ENCODE assay signal across 8 cellular contexts in the genomic region with DNA sequence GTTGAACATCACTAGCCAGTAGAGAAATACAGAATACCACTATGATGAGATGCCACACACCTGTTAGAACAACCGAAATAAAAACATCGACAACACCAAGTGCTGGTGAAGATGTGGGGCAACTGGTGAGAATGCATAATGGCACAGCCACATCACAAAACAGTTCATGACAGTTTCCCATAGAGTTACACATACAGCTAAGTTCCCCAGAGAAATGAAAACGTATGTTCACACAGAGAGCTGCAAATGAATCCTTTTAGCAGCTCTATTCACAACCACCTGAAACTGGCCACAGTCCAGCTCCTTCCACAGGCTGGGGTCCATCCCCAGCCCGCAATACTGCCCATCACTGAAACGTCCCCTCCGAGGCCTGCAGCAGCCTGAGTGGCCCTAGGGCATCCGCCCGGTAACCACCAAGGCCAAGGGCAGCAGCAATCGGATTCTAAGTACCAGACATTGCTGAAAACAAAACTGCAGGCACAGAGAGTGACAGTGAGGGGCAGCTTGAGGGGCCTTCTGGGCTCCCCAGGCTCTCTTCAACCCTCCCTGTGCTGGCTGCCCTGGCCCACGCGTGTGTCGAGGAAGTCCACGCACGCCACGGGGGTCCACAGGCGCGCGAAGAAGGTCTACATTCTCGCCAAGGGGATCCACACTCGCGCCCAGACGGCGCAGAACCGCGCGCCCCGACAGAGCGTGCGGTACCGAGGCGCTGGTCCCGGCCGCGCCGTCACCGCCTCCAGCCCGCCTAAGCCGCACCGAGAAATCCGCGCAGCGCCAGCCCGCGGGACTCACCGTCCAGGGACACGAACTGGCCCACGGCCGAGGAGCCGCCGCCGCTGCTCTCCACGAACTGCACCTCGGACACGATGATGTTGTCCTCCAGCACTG. TPM values are rescaled to one million over a fixed set of nuclear protein-coding genes. Genes with fewer than 3 reads are reported as not detected.
A peak's percentile ranks its signal among the peaks of the same experiment; 100 is the strongest.
DNase-seq lines count a peak whose midpoint lies in the region; ATAC-seq, FAIRE-seq and TF ChIP-seq lines count a peak whose summit lies in the region.

No MANE protein-coding gene starts in this region.

- H3K9me3 Mint-ChIP-seq in stimulated activated naive CD8-positive, alpha-beta T cell treated with anti-CD3 and anti-CD28 coated beads, Interleukin-15, Interleukin-2, amounts not matched to agents 100 ng/mL and 50 ng/mL, for 24 hours, result no peaks in the 10 kb centered on the region

- ATAC-seq in HG02571 (IDR thresholded peaks at IDR 0.05; ENCODE audit: unreplicated experiment) (peak; percentile 15), GM12878 (peak; percentile 10)

- peaks cover 39% of the 10 kb centered on the region for H3K79me2 ChIP-seq in GM12878 (ENCODE audit: control insufficient read depth, insufficient read depth, low read length)

- no peaks in the 10 kb centered on the region for H3K36me3 ChIP-seq in GM12878 (ENCODE audit: control insufficient read depth in 2 of 2, insufficient read depth in 2 of 2, low read length in 1 of 2)

- no peaks in the 10 kb centered on the region; the same call in 2 of the 3 replicates for H3K9me3 ChIP-seq in GM12878 (replicated peaks; ENCODE audit: control insufficient read depth, insufficient read depth, low read length)

- in situ Hi-C loops in GM12878 (cut with MboI), result no loop called here

- no peak for TF ChIP-seq POLR2A in GM12878 (IDR thresholded peaks at IDR 0.05; ENCODE audit: low read depth, low read length)

- TF ChIP-seq EP300 in GM12878 (IDR thresholded peaks at IDR 0.05; ENCODE audit: borderline replicate concordance in 1 of 2, control insufficient read depth in 1 of 2, low read depth in 2 of 2, low read length in 2 of 2), result no peak

- TF ChIP-seq RAD21 in GM12878 (IDR thresholded peaks at IDR 0.05; ENCODE audit: insufficient read depth, low read depth, low read length), result no peak

- H3K4me3 ChIP-seq in GM12878, result peak overlapping the region; percentile 88

- RAD21 ChIA-PET in GM12878 (lab: Charles Lee; ENCODE audit: unreplicated experiment), result interaction anchor here (1.1 to 2.2 kb wide), 2 partner anchors 10 to 14 kb away, joined by 6 to 13 read pairs; partner anchors contain the start of gene PACS2

- H2AFZ ChIP-seq in GM12878 (ENCODE audit: control insufficient read depth, low read depth, low read length), result peak overlapping the region; percentile 85

- no TSS peak for BruUV-seq in GM12878 (replicated peaks; lab: Mats Ljungman, UMichigan)

- H3K4me1 ChIP-seq in GM12878 (ENCODE audit: control insufficient read depth, insufficient read depth, low read length), result peaks cover 8% of the 10 kb centered on the region

- no peaks in the 10 kb centered on the region for H3K27me3 ChIP-seq in GM12878 (replicated peaks in 1 of 2; ENCODE audit: control insufficient read depth in 2 of 2, insufficient read depth in 2 of 2, low read length in 1 of 2)

- no peaks in the 10 kb centered on the region for H3K36me3 Mint-ChIP-seq in stimulated activated naive CD8-positive, alpha-beta T cell treated with anti-CD3 and anti-CD28 coated beads, Interleukin-15, Interleukin-2, amounts not matched to agents 100 ng/mL and 50 ng/mL, for 24 hours (ENCODE audit: low read depth)

- WGBS in GM12878 (ENCODE audit: insufficient coverage, insufficient replicate concordance, low lambda C conversion rate, missing lambda C conversion rate), result 15% methylated on average over 37 of the region's 54 CpGs

- peak overlapping the region; percentile 82 for H3K27ac ChIP-seq in GM12878 (ENCODE audit: control insufficient read depth, insufficient read depth)

- H3K27me3 Mint-ChIP-seq in stimulated activated naive CD8-positive, alpha-beta T cell treated with anti-CD3 and anti-CD28 coated beads, Interleukin-15, Interleukin-2, amounts not matched to agents 100 ng/mL and 50 ng/mL, for 24 hours, result no peaks in the 10 kb centered on the region

- SMC1A ChIA-PET in GM12878 (lab: Charles Lee; ENCODE audit: uncharacterized antibody, unreplicated experiment), result interaction anchor here (0.6 to 1.3 kb wide), 5 partner anchors 9 to 15 kb away, joined by 3 read pairs; partner anchors contain the start of gene PACS2

- DNase-seq in NCI-H1417 (lab: John Stamatoyannopoulos, UW) (peak; percentile 40 to 63 (median 48)), NCI-H1417 treated with DMSO at 0.1 percent for 48 hours (lab: John Stamatoyannopoulos, UW) (no peak), NCI-H2171 (lab: John Stamatoyannopoulos, UW) (peak; percentile 3), GM12878 (ENCODE audit: low read depth, low spot score) (no peak), left kidney (ENCODE audit: low read depth, low spot score) (peak; percentile 50), 8988T (no peak)

- CTCF ChIA-PET in GM12878 (lab: Yijun Ruan, JAX), result no interaction called here

- H3K4me3 Mint-ChIP-seq in stimulated activated naive CD8-positive, alpha-beta T cell treated with anti-CD3 and anti-CD28 coated beads, Interleukin-15, Interleukin-2, amounts not matched to agents 100 ng/mL and 50 ng/mL, for 24 hours, result peak overlapping the region; percentile 84

- H4K20me1 ChIP-seq in GM12878 (ENCODE audit: control insufficient read depth, insufficient read depth), result no peaks in the 10 kb centered on the region; the same call in 1 of the 2 replicates

- H3K27ac Mint-ChIP-seq in stimulated activated naive CD8-positive, alpha-beta T cell treated with anti-CD3 and anti-CD28 coated beads, Interleukin-15, Interleukin-2, amounts not matched to agents 100 ng/mL and 50 ng/mL, for 24 hours, result peak overlapping the region; percentile 73

- no peak for TF ChIP-seq CTCF in GM12878 (IDR thresholded peaks at IDR 0.05 in 2 of 3, conservative IDR thresholded peaks at IDR 0.05 in 1 of 3; ENCODE audit: control insufficient read depth in 2 of 3, extremely low read depth in 1 of 3, insufficient read depth in 1 of 3, low read depth in 3 of 3, low read length in 3 of 3)

- peaks cover 33% of the 10 kb centered on the region for H3K4me1 Mint-ChIP-seq in stimulated activated naive CD8-positive, alpha-beta T cell treated with anti-CD3 and anti-CD28 coated beads, Interleukin-15, Interleukin-2, amounts not matched to agents 100 ng/mL and 50 ng/mL, for 24 hours (ENCODE audit: low read depth)

- intact Hi-C loops in GM12878 (cut with micrococcal nuclease; ENCODE audit: unreplicated experiment), result no loop called here

- peak overlapping the region; percentile 80 for H3K4me2 ChIP-seq in GM12878 (ENCODE audit: control insufficient read depth, insufficient read depth)

- peak overlapping the region; percentile 89 for H3K9ac ChIP-seq in GM12878 (ENCODE audit: control insufficient read depth, insufficient read depth, low read length)

- peak; percentile 56 for FAIRE-seq in GM12878 (lab: Jason Lieb, UNC)

- POLR2A ChIA-PET in GM12878 (lab: Charles Lee), result interaction anchor here (1.0 to 1.1 kb wide), 2 partner anchors 12 to 234 kb away, joined by 3 to 4 read pairs; partner anchors contain the start of gene GPR132

RNA-seq across cellular contexts. Expression of gene BRF1, which starts 0.9 kb away (rescaled TPM):
- 112 and 132 TPM in 2 replicates for total RNA-seq in GM12878 (2013; cell fraction: nucleolus; rRNA removed)
- total RNA-seq in GM12878 (2014; rRNA removed) (25.2 and 26.5 TPM in 2 replicates), GM12878 (2014; rRNA removed; fragmentation: Illumina TruSeq; extraction: Trizol) (11.5 and 11.6 TPM in 2 replicates), GM12878 (2021) (29.3 and 33.5 TPM in 2 replicates)
- 3.9 TPM for polyA plus RNA-seq in GM12878 (2011; ENCODE audit: low read depth)
- polyA plus RNA-seq in GM12878 (2011; rRNA removed) (7.1 and 8.0 TPM in 2 replicates), GM12878 (2014; fragmentation: Illumina TruSeq; extraction: Trizol) (5.3 and 8.8 TPM in 2 replicates), GM12878 (2014; fragmentation: Nextera tagmentation; extraction: Ambion mirVana) (under 1 TPM; 0.21 to 0.58 TPM), GM12878 (2014; rRNA removed) (18.3 and 22.6 TPM in 2 replicates), GM12878 (2016; fragmentation: Nextera tagmentation; extraction: Ambion mirVana) (10 to 100 TPM in 1 of 2 experiments, 1 to 10 TPM in 1; 9.7 to 17.4 TPM)
- polyA plus RNA-seq in GM12878 (2011; cell fraction: cytosol; rRNA removed), result 9.3 and 13.0 TPM in 2 replicates
- polyA plus RNA-seq in GM12878 (2011; cell fraction: nucleus; rRNA removed), result 51.2 and 68.3 TPM in 2 replicates
- 15.1 TPM in 2 replicates for polyA plus RNA-seq in GM12878 (2012)
- polyA minus RNA-seq in GM12878 (2011; rRNA and poly(A)+ RNA removed), result 12.0 and 25.4 TPM in 2 replicates
- 8.9 and 13.0 TPM in 2 replicates for polyA minus RNA-seq in GM12878 (2011; cell fraction: cytosol; rRNA and poly(A)+ RNA removed)
- 33.0 and 62.1 TPM in 2 replicates for polyA minus RNA-seq in GM12878 (2011; cell fraction: nucleus; rRNA and poly(A)+ RNA removed)

RNA-seq across cellular contexts. Expression of gene PACS2, which starts 14.7 kb away (rescaled TPM):
- 65.3 and 72.5 TPM in 2 replicates for total RNA-seq in GM12878 (2013; cell fraction: nucleolus; rRNA removed)
- 23.3 and 34.1 TPM in 2 replicates for total RNA-seq in GM12878 (2014; rRNA removed)
- 9.2 and 11.4 TPM in 2 replicates for total RNA-seq in GM12878 (2014; rRNA removed; fragmentation: Illumina TruSeq; extraction: Trizol)
- 37.2 and 37.3 TPM in 2 replicates for total RNA-seq in GM12878 (2021)
- polyA plus RNA-seq in GM12878 (2011; ENCODE audit: low read depth), result 5.8 TPM
- polyA plus RNA-seq in GM12878 (2011; rRNA removed), result 10.1 and 13.6 TPM in 2 replicates
- polyA plus RNA-seq in GM12878 (2011; cell fraction: cytosol; rRNA removed), result 14.4 and 19.9 TPM in 2 replicates
- polyA plus RNA-seq in GM12878 (2011; cell fraction: nucleus; rRNA removed), result 77.0 and 85.9 TPM in 2 replicates
- polyA plus RNA-seq in GM12878 (2012), result 14.7 and 17.7 TPM in 2 replicates
- 5.2 and 7.4 TPM in 2 replicates for polyA plus RNA-seq in GM12878 (2014; fragmentation: Illumina TruSeq; extraction: Trizol)
- under 1 TPM; 0.21 to 0.91 TPM for polyA plus RNA-seq in GM12878 (2014; fragmentation: Nextera tagmentation; extraction: Ambion mirVana)
- polyA plus RNA-seq in GM12878 (2014; rRNA removed), result 30.3 and 35.7 TPM in 2 replicates
- polyA plus RNA-seq in GM12878 (2016; fragmentation: Nextera tagmentation; extraction: Ambion mirVana), result 1 to 10 TPM; 4.5 to 5.8 TPM
- polyA minus RNA-seq in GM12878 (2011; rRNA and poly(A)+ RNA removed), result 11.4 and 18.6 TPM in 2 replicates
- 10.7 and 12.1 TPM in 2 replicates for polyA minus RNA-seq in GM12878 (2011; cell fraction: cytosol; rRNA and poly(A)+ RNA removed)
- polyA minus RNA-seq in GM12878 (2011; cell fraction: nucleus; rRNA and poly(A)+ RNA removed), result 10.4 and 21.1 TPM in 2 replicates

RNA-seq across cellular contexts. Expression of gene BTBD6, which starts 51.6 kb away (rescaled TPM):
- 7.0 and 8.1 TPM in 2 replicates for total RNA-seq in GM12878 (2013; cell fraction: nucleolus; rRNA removed)
- total RNA-seq in GM12878 (2014; rRNA removed), result 33.4 and 36.0 TPM in 2 replicates
- total RNA-seq in GM12878 (2014; rRNA removed; fragmentation: Illumina TruSeq; extraction: Trizol), result 18.6 and 20.8 TPM in 2 replicates
- 26.2 and 26.4 TPM in 2 replicates for total RNA-seq in GM12878 (2021)
- polyA plus RNA-seq in GM12878 (2011; ENCODE audit: low read depth), result 8.5 TPM
- polyA plus RNA-seq in GM12878 (2011; rRNA removed), result 8.4 and 13.8 TPM in 2 replicates
- polyA plus RNA-seq in GM12878 (2011; cell fraction: cytosol; rRNA removed), result 15.8 and 22.1 TPM in 2 replicates
- polyA plus RNA-seq in GM12878 (2011; cell fraction: nucleus; rRNA removed), result 41.5 and 42.8 TPM in 2 replicates
- 13.7 and 15.0 TPM in 2 replicates for polyA plus RNA-seq in GM12878 (2012)
- 6.2 and 17.8 TPM in 2 replicates for polyA plus RNA-seq in GM12878 (2014; fragmentation: Illumina TruSeq; extraction: Trizol)
- 1 to 10 TPM; 3.6 to 9.8 TPM for polyA plus RNA-seq in GM12878 (2014; fragmentation: Nextera tagmentation; extraction: Ambion mirVana)
- 36.5 and 42.0 TPM in 2 replicates for polyA plus RNA-seq in GM12878 (2014; rRNA removed)
- polyA plus RNA-seq in GM12878 (2016; fragmentation: Nextera tagmentation; extraction: Ambion mirVana), result 1 to 10 TPM; 1.4 to 2.1 TPM
- 8.6 and 14.2 TPM in 2 replicates for polyA minus RNA-seq in GM12878 (2011; rRNA and poly(A)+ RNA removed)
- polyA minus RNA-seq in GM12878 (2011; cell fraction: cytosol; rRNA and poly(A)+ RNA removed), result 5.3 and 7.5 TPM in 2 replicates
- 6.0 and 8.9 TPM in 2 replicates for polyA minus RNA-seq in GM12878 (2011; cell fraction: nucleus; rRNA and poly(A)+ RNA removed)

Comparison
In these comparisons a context has a peak if more than half of its experiments do, and no peak if none do; other contexts are left out.
1. DNase-seq: peak in NCI-H1417 (3 of 3), NCI-H2171 (single experiment) and left kidney (single experiment); none in NCI-H1417 treated with DMSO at 0.1 percent for 48 hours (single experiment), GM12878 (single experiment) and 8988T (single experiment).